20 cellular contexts compared by ENCODE assay signal in the genomic region with DNA sequence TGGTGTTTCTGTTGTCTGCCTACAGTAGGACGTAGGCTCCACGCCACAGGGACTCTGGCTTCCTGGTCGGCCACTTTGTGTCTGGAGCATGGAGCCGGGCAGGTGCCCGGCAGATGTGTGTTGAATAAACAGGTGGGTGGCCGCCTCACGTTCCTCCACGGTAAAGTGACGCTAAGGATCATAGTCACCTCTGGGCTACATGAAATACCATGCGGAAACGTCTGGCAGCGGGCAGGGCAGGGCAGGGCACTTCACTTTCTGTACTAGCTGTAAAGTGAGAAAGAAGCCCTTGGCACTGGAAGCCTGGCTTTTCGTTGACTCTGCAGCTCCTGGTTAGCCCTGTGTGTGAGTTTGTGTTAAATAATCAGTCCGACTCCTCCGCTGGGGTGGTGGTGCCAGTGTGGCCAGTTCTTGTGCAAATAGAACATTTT. TPM values are rescaled to one million over a fixed set of nuclear protein-coding genes. Genes with fewer than 3 reads are reported as not detected.
DNase-seq lines count a peak whose midpoint lies in the region; ATAC-seq and TF ChIP-seq lines count a peak whose summit lies in the region.
"Had no signal": no experiment of that assay in that cellular context is flagged by ENCODE, and none has a peak within 500 bp of the region (broad histone marks: within the 10 kb centered on the region; RNA-seq: fewer than 3 reads in every experiment).

No MANE protein-coding gene starts in this region.

- no TSS peak for BruUV-seq in MCF 10A (replicated peaks; lab: Mats Ljungman, UMichigan)

- no peaks in the 10 kb centered on the region for H3K36me3 Mint-ChIP-seq in MCF 10A (ENCODE audit: insufficient read depth, unreplicated experiment)

- H3K27ac ChIP-seq in upper lobe of right lung = peak overlapping the region; percentile 60
- H3K27ac ChIP-seq: brain microvascular endothelial cell, SJSA1, vagina had no signal

- H3K4me3 ChIP-seq in mucosa of descending colon = no peak overlapping the region
- no peak overlapping the region for H3K4me3 ChIP-seq in upper lobe of right lung
- H3K4me3 ChIP-seq: SJSA1, vagina had no signal

- intact Hi-C loops in MCF 10A (cut with micrococcal nuclease) = no loop called here
- intact Hi-C loops in mucosa of descending colon (cut with DNase I, micrococcal nuclease) = no loop called here
- intact Hi-C loops in upper lobe of right lung (cut with DNase I) = no loop called here

- peaks cover 18% of the 10 kb centered on the region for H3K27me3 Mint-ChIP-seq in MCF 10A (ENCODE audit: insufficient read depth, unreplicated experiment)
- H3K27me3 Mint-ChIP-seq: activated B cell treated with CpG ODN at 0.5 μM for 24 hours; CD4-positive, alpha-beta memory T cell; stimulated activated naive CD8-positive, alpha-beta T cell treated with anti-CD3 and anti-CD28 coated beads, Interleukin-15, amount 100 ng/mL, for 72 hours had no signal

- CTCF ChIA-PET in MCF 10A (lab: Yijun Ruan, JAX) = no interaction called here

- no peaks in the 10 kb centered on the region for H3K9me3 ChIP-seq in mucosa of descending colon
- H3K9me3 ChIP-seq in upper lobe of right lung = no peaks in the 10 kb centered on the region
- H3K9me3 ChIP-seq: SJSA1, vagina had no signal

- H3K4me3 Mint-ChIP-seq in MCF 10A (ENCODE audit: unreplicated experiment) = no peak overlapping the region
- H3K4me3 Mint-ChIP-seq: activated B cell treated with CpG ODN at 0.5 μM for 24 hours; activated T-helper 1 cell treated with anti-CD3 and anti-CD28 coated beads, Interleukin-12 subunit alpha, Interleukin-12 subunit beta, Interleukin-2, Interleukin-4 antibody, amounts not matched to agents 30 ng/mL and 10 ng/mL and 1 ng/mL, durations not matched to agents 14 hours and 24 hours and 36 hours; CD4-positive, alpha-beta memory T cell; stimulated activated naive CD8-positive, alpha-beta T cell treated with anti-CD3 and anti-CD28 coated beads, Interleukin-15, amount 100 ng/mL, for 72 hours had no signal

- peak; percentile 88 for ATAC-seq in mucosa of descending colon
- peak; percentile 91 for ATAC-seq in upper lobe of right lung
- ATAC-seq in HG02610 (IDR thresholded peaks at IDR 0.05; ENCODE audit: unreplicated experiment) = no peak
- ATAC-seq: sciatic nerve; stimulated activated naive CD8-positive, alpha-beta T cell treated with anti-CD3 and anti-CD28 coated beads, Interleukin-15, amount 100 ng/mL, for 72 hours had no signal

- H3K36me3 ChIP-seq in mucosa of descending colon (ENCODE audit: low read depth) (no peaks in the 10 kb centered on the region), upper lobe of right lung (no peaks in the 10 kb centered on the region)
- H3K36me3 ChIP-seq: brain microvascular endothelial cell, vagina had no signal

- no peaks in the 10 kb centered on the region for H3K27me3 ChIP-seq in upper lobe of right lung
- H3K27me3 ChIP-seq: SJSA1, vagina had no signal

- POLR2A ChIA-PET in MCF 10A (lab: Yijun Ruan, JAX) = no interaction called here

- H3K4me1 ChIP-seq in mucosa of descending colon (ENCODE audit: low read depth) = peaks cover 28% of the 10 kb centered on the region
- peaks cover 6% of the 10 kb centered on the region for H3K4me1 ChIP-seq in upper lobe of right lung
- H3K4me1 ChIP-seq: vagina had no signal

- in situ Hi-C loops in T47D (cut with HindIII; ENCODE audit: low pct_unique_long_range_greater_than_20kb, low sequenced_read_pairs) = no loop called here

- TF ChIP-seq CTCF in MCF 10A (IDR thresholded peaks at IDR 0.05; ENCODE audit: unreplicated experiment) (no peak), mucosa of descending colon (IDR thresholded peaks at IDR 0.05) (no peak), upper lobe of right lung (IDR thresholded peaks at IDR 0.05) (no peak)

- no peaks in the 10 kb centered on the region for H3K4me1 Mint-ChIP-seq in MCF 10A (ENCODE audit: insufficient read depth, unreplicated experiment)
- H3K4me1 Mint-ChIP-seq: stimulated activated naive CD8-positive, alpha-beta T cell treated with anti-CD3 and anti-CD28 coated beads, Interleukin-15, amount 100 ng/mL, for 72 hours had no signal

- H3K9me3 Mint-ChIP-seq in MCF 10A (ENCODE audit: unreplicated experiment) = no peaks in the 10 kb centered on the region
- H3K9me3 Mint-ChIP-seq: activated B cell treated with CpG ODN at 0.5 μM for 24 hours; activated T-helper 1 cell treated with anti-CD3 and anti-CD28 coated beads, Interleukin-12 subunit alpha, Interleukin-12 subunit beta, Interleukin-2, Interleukin-4 antibody, amounts not matched to agents 30 ng/mL and 10 ng/mL and 1 ng/mL, durations not matched to agents 14 hours and 24 hours and 36 hours; CD4-positive, alpha-beta memory T cell; stimulated activated naive CD8-positive, alpha-beta T cell treated with anti-CD3 and anti-CD28 coated beads, Interleukin-15, amount 100 ng/mL, for 72 hours had no signal

- H3K27ac Mint-ChIP-seq in MCF 10A (ENCODE audit: low read depth, unreplicated experiment) = no peak overlapping the region
- H3K27ac Mint-ChIP-seq: activated B cell treated with CpG ODN at 0.5 μM for 24 hours; activated T-helper 1 cell treated with anti-CD3 and anti-CD28 coated beads, Interleukin-12 subunit alpha, Interleukin-12 subunit beta, Interleukin-2, Interleukin-4 antibody, amounts not matched to agents 30 ng/mL and 10 ng/mL and 1 ng/mL, durations not matched to agents 14 hours and 24 hours and 36 hours; CD4-positive, alpha-beta memory T cell had no signal

- peak; percentile 58 to 88 for DNase-seq in T47D (ENCODE audit: low read depth in 1 of 2, low spot score in 1 of 2)
- no peak for DNase-seq in MCF 10A (ENCODE audit: unreplicated experiment)
- DNase-seq in NCI-H510A treated with DMSO at 0.1 percent for 48 hours (lab: John Stamatoyannopoulos, UW) = peak; percentile 74
- peak; percentile 86 to 89 (median 88) for DNase-seq in mucosa of descending colon
- peak; percentile 85 for DNase-seq in upper lobe of right lung
- DNase-seq in DMS114 treated with DMSO at 0.1 percent for 48 hours (lab: John Stamatoyannopoulos, UW; ENCODE audit: unreplicated experiment) = no peak
- DNase-seq in OCI-M1 (lab: John Stamatoyannopoulos, UW) = no peak
- DNase-seq: activated B cell treated with CpG ODN at 0.5 μM for 24 hours; brain microvascular endothelial cell; CD4-positive, alpha-beta memory T cell; erythroblast; KG1; NCI-H1105 treated with DMSO at 0.1 percent for 48 hours; NCI-H446 treated with DMSO at 0.1 percent for 48 hours; stimulated activated naive CD8-positive, alpha-beta T cell treated with anti-CD3 and anti-CD28 coated beads, Interleukin-15, amount 100 ng/mL, for 72 hours had no signal

RNA-seq across cellular contexts. Expression of a gene that starts 52.4 kb away (rescaled TPM):
- total RNA-seq in MCF 10A (2022) = 26.2 and 35.0 TPM in 2 replicates
- total RNA-seq in mucosa of descending colon = 10 to 100 TPM; 18.5 to 45.2 (median 30.3) TPM
- total RNA-seq in upper lobe of right lung = 22.1 TPM

Comparison
In these comparisons a context has a peak if more than half of its experiments do, and no peak if none do; other contexts are left out.
1. DNase-seq: peak in T47D (2 of 2), NCI-H510A treated with DMSO at 0.1 percent for 48 hours (single experiment), mucosa of descending colon (3 of 3) and upper lobe of right lung (single experiment); none in MCF 10A (single experiment), DMS114 treated with DMSO at 0.1 percent for 48 hours (single experiment) and OCI-M1 (single experiment).